Comparison of ENCODE assay signal across 10 cellular contexts in the genomic region with DNA sequence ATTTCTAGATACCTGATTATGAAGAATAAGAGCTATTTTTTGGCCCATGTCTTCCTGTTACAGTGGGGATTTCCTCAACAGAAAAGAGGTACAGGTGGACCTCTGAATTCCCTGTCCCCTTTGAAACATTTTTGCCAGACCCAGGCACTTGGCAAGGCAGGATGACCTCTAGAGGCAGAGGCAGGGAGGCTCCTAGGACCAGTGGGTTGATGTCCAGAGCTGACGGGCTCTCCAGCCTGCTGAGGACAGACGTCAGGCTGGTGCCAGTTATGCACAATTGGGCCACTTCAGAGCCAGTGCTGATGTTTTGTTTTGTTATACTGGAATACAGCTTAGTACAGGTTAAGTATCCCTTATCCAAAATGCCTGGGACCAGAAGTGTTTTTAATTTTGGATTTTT. TPM values are rescaled to one million over a fixed set of nuclear protein-coding genes. Genes with fewer than 3 reads are reported as not detected.
DNase-seq lines count a peak whose midpoint lies in the region; ATAC-seq and TF ChIP-seq lines count a peak whose summit lies in the region.
"Had no signal": no experiment of that assay in that cellular context is flagged by ENCODE, and none has a peak within 500 bp of the region (broad histone marks: within the 10 kb centered on the region; RNA-seq: fewer than 3 reads in every experiment).

No MANE protein-coding gene starts in this region.

- DNase-seq in CD14-positive monocyte (ENCODE audit: low spot score): no peak
- peak; percentile 63 for DNase-seq in MCF 10A (ENCODE audit: unreplicated experiment)
- DNase-seq in stimulated activated CD8-positive, alpha-beta memory T cell treated with anti-CD3 and anti-CD28 coated beads, Interleukin-4, amount 100 ng/mL, for 48 hours: no peak
- DNase-seq in cerebellar cortex (ENCODE audit: low spot score): no peak
- DNase-seq: amniotic stem cell; CD8-positive, alpha-beta memory T cell had no signal

- H3K36me3 Mint-ChIP-seq in CD14-positive monocyte (peaks cover 33 to 42% of the 10 kb centered on the region in 2 donors), MCF 10A (ENCODE audit: insufficient read depth, unreplicated experiment) (peaks cover 74% of the 10 kb centered on the region)

- H3K27me3 ChIP-seq in iPS-18a (ENCODE audit: control insufficient read depth, insufficient read depth, low read length) (peaks cover 40% of the 10 kb centered on the region), rectal smooth muscle tissue (ENCODE audit: control insufficient read depth, insufficient read depth, low read length) (no peaks in the 10 kb centered on the region)

- intact Hi-C loops in CD14-positive monocyte (cut with micrococcal nuclease) (loop anchor here in 1 of 2 donors (1.0 kb wide), 1 partner anchor 8 kb away; no protein-coding TSS in a partner anchor), MCF 10A (cut with micrococcal nuclease) (no loop called here)

- H3K4me1 Mint-ChIP-seq in CD14-positive monocyte: peaks cover 96% of the 10 kb centered on the region
- H3K4me1 Mint-ChIP-seq in MCF 10A (ENCODE audit: insufficient read depth, unreplicated experiment): peaks cover 70% of the 10 kb centered on the region

- no TSS peak for BruUV-seq in MCF 10A (replicated peaks; lab: Mats Ljungman, UMichigan)

- H3K27ac ChIP-seq in iPS-18a (ENCODE audit: low read length): no peak overlapping the region
- H3K27ac ChIP-seq in rectal smooth muscle tissue (ENCODE audit: low read depth, low read length): peak overlapping the region; percentile 79

- peak overlapping the region; percentile 87 to 96 (median 91) for H3K27ac Mint-ChIP-seq in CD14-positive monocyte
- H3K27ac Mint-ChIP-seq in MCF 10A (ENCODE audit: low read depth, unreplicated experiment): peak overlapping the region; percentile 85

- H3K27me3 Mint-ChIP-seq in CD14-positive monocyte (ENCODE audit: low read depth in 3 of 3): peaks cover 0 to 3% (median 0%) of the 10 kb centered on the region in 3 donors
- H3K27me3 Mint-ChIP-seq in MCF 10A (ENCODE audit: insufficient read depth, unreplicated experiment): no peaks in the 10 kb centered on the region
- H3K27me3 Mint-ChIP-seq: CD8-positive, alpha-beta memory T cell had no signal

- ATAC-seq in GM18870 (IDR thresholded peaks at IDR 0.05; ENCODE audit: unreplicated experiment) (no peak), GM18517 (IDR thresholded peaks at IDR 0.05; ENCODE audit: unreplicated experiment) (no peak)

- peak overlapping the region in 1 of 2 donors; percentile 69 for H3K4me3 Mint-ChIP-seq in CD14-positive monocyte
- peak overlapping the region; percentile 72 for H3K4me3 Mint-ChIP-seq in MCF 10A (ENCODE audit: unreplicated experiment)

- H3K36me3 ChIP-seq in iPS-18a (ENCODE audit: control insufficient read depth, low read depth, low read length) (no peaks in the 10 kb centered on the region), rectal smooth muscle tissue (ENCODE audit: control insufficient read depth, insufficient read depth, low read length) (no peaks in the 10 kb centered on the region)

- no peaks in the 10 kb centered on the region for H3K9me3 ChIP-seq in iPS-18a (ENCODE audit: control insufficient read depth, low read depth, low read length)

- no peaks in the 10 kb centered on the region for H3K9me3 Mint-ChIP-seq in CD14-positive monocyte
- no peaks in the 10 kb centered on the region for H3K9me3 Mint-ChIP-seq in MCF 10A (ENCODE audit: unreplicated experiment)
- H3K9me3 Mint-ChIP-seq: CD8-positive, alpha-beta memory T cell had no signal

- H3K4me3 ChIP-seq in iPS-18a (ENCODE audit: low read length): peak overlapping the region; percentile 17
- H3K4me3 ChIP-seq in rectal smooth muscle tissue (ENCODE audit: low read length): no peak overlapping the region

- TF ChIP-seq CTCF in CD14-positive monocyte (IDR thresholded peaks at IDR 0.05): no peak
- TF ChIP-seq CTCF in MCF 10A (IDR thresholded peaks at IDR 0.05; ENCODE audit: unreplicated experiment): peak; percentile 5

- H3K9ac ChIP-seq in iPS-18a (ENCODE audit: low read length) (no peak overlapping the region), rectal smooth muscle tissue (ENCODE audit: low read length) (no peak overlapping the region)

- peaks cover 69% of the 10 kb centered on the region for H3K4me1 ChIP-seq in iPS-18a (ENCODE audit: control insufficient read depth, low read depth, low read length)
- H3K4me1 ChIP-seq in rectal smooth muscle tissue (ENCODE audit: control insufficient read depth, insufficient read depth, low read length): peaks cover 72% of the 10 kb centered on the region

- POLR2A ChIA-PET in MCF 10A (lab: Yijun Ruan, JAX): interaction anchor here (0.5 to 6.7 kb wide), 9 partner anchors 10 to 1424 kb away, joined by 3 to 133 read pairs (median 5); partner anchors contain the start of gene A3GALT2

- CTCF ChIA-PET in MCF 10A (lab: Yijun Ruan, JAX): interaction anchor here (0.6 to 3.3 kb wide), 11 partner anchors 10 to 315 kb away, joined by 3 to 16 read pairs (median 5); no protein-coding TSS in a partner anchor

RNA-seq across cellular contexts. Expression of gene A3GALT2, which starts 18.5 kb away (rescaled TPM):
- not detected for polyA plus RNA-seq in CD14-positive monocyte
- total RNA-seq in MCF 10A (2022): 0.32 TPM in 1 of 2 replicates, not detected in the other
- total RNA-seq: CD8-positive, alpha-beta memory T cell had no signal
- polyA plus RNA-seq: CD8-positive, alpha-beta memory T cell had no signal
